11 cellular contexts compared by ENCODE assay signal in the genomic region with DNA sequence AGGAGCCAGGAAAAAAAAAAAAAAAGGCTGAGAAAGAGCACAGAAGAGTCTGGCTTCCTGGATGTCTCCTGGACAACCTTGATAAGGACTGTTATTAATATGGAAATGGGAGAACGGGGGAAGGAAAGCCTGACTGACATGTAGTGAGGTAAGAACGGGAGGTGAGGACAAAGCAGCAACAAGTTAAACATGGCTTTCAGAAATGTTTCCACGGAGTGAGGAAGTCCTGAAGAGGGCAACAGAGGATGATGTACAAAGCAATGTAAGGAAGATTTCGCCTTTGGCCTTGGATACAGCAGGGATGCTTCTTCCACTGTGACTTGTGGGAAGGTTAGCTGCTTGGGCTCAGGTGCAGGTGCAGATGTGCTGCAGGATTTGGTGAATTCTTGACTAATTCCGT. TPM values are rescaled to one million over a fixed set of nuclear protein-coding genes. Genes with fewer than 3 reads are reported as not detected.
DNase-seq lines count a peak whose midpoint lies in the region; ATAC-seq, FAIRE-seq and TF ChIP-seq lines count a peak whose summit lies in the region.
"Had no signal": no experiment of that assay in that cellular context is flagged by ENCODE, and none has a peak within 500 bp of the region (broad histone marks: within the 10 kb centered on the region; RNA-seq: fewer than 3 reads in every experiment).

No MANE protein-coding gene starts in this region.

- H3K27ac ChIP-seq in WERI-Rb-1 (no peak overlapping the region), keratinocyte (ENCODE audit: control insufficient read depth, insufficient read depth, low read length) (no peak overlapping the region)
- no peak overlapping the region for H3K27ac ChIP-seq in CD8-positive, alpha-beta T cell (ENCODE audit: low read depth, low read length)

- H3K4me2 ChIP-seq in keratinocyte (ENCODE audit: control insufficient read depth, extremely low read depth, insufficient read depth, low read depth, low read length), result no peak overlapping the region

- CTCF ChIA-PET in CD8-positive, alpha-beta T cell (lab: Charles Lee), result interaction anchor here (0.6 to 3.9 kb wide), 3 partner anchors 180 to 517 kb away, joined by 3 to 34 read pairs (median 5); no protein-coding TSS in a partner anchor

- peaks cover 5% of the 10 kb centered on the region for H3K4me1 Mint-ChIP-seq in CD8-positive, alpha-beta T cell (ENCODE audit: low read depth)

- H3K27me3 ChIP-seq in WERI-Rb-1 (ENCODE audit: insufficient read depth, low read depth, severe bottlenecking), result peaks cover 5% of the 10 kb centered on the region
- no peaks in the 10 kb centered on the region for H3K27me3 ChIP-seq in keratinocyte (ENCODE audit: control insufficient read depth, extremely low read depth, insufficient read depth, low read length)
- no peaks in the 10 kb centered on the region for H3K27me3 ChIP-seq in CD8-positive, alpha-beta T cell (ENCODE audit: insufficient read depth, low read length)

- no peaks in the 10 kb centered on the region for H3K9me3 Mint-ChIP-seq in CD8-positive, alpha-beta T cell
- H3K9me3 Mint-ChIP-seq: dendritic cell treated with granulocyte-macrophage colony-stimulating factor and Interleukin-4, amounts not matched to agents 40 ng/mL and 50 ng/mL, for 4 days had no signal

- no peak overlapping the region for H3K9ac ChIP-seq in keratinocyte (ENCODE audit: control insufficient read depth, extremely low read depth, insufficient read depth, low read length)

- H3K4me3 ChIP-seq in WERI-Rb-1 (ENCODE audit: low read depth, low read length), result no peak overlapping the region
- no peak overlapping the region for H3K4me3 ChIP-seq in keratinocyte (ENCODE audit: control insufficient read depth in 2 of 3, extremely low read depth in 1 of 3, insufficient read depth in 2 of 3, low read depth in 1 of 3, low read length in 3 of 3)
- no peak overlapping the region for H3K4me3 ChIP-seq in CD8-positive, alpha-beta T cell (ENCODE audit: low read depth, low read length)

- POLR2A ChIA-PET in CD8-positive, alpha-beta T cell (lab: Charles Lee), result no interaction called here

- no peaks in the 10 kb centered on the region for H4K20me1 ChIP-seq in keratinocyte (ENCODE audit: control insufficient read depth, extremely low read depth, insufficient read depth, low read length)

- no peak overlapping the region for H3K4me3 Mint-ChIP-seq in CD8-positive, alpha-beta T cell
- H3K4me3 Mint-ChIP-seq: activated CD8-positive, alpha-beta memory T cell treated with anti-CD3 and anti-CD28 coated beads, Interleukin-2, amount 10 ng/mL, durations not matched to agents 7 days and 5 days; dendritic cell treated with granulocyte-macrophage colony-stimulating factor and Interleukin-4, amounts not matched to agents 40 ng/mL and 50 ng/mL, for 4 days had no signal

- TF ChIP-seq CTCF in WERI-Rb-1 (IDR thresholded peaks at IDR 0.05; ENCODE audit: low read depth, low read length), result peak; percentile 23; the same call in 1 of the 2 replicates
- TF ChIP-seq CTCF in keratinocyte (optimal IDR thresholded peaks at IDR 0.05 in 1 of 3, IDR thresholded peaks at IDR 0.05 in 1 of 3, conservative IDR thresholded peaks at IDR 0.05 in 1 of 3; ENCODE audit: extremely low read depth in 1 of 3, insufficient read depth in 2 of 3, low read length in 3 of 3), result peak; percentile 21 to 61 (median 28)
- TF ChIP-seq CTCF in CD8-positive, alpha-beta T cell (IDR thresholded peaks at IDR 0.05), result no peak

- no peaks in the 10 kb centered on the region for H3K79me2 ChIP-seq in keratinocyte (ENCODE audit: control insufficient read depth, insufficient read depth, low read length)

- no peak overlapping the region for H3K27ac Mint-ChIP-seq in CD8-positive, alpha-beta T cell
- H3K27ac Mint-ChIP-seq: activated CD8-positive, alpha-beta memory T cell treated with anti-CD3 and anti-CD28 coated beads, Interleukin-2, amount 10 ng/mL, durations not matched to agents 7 days and 5 days; dendritic cell treated with granulocyte-macrophage colony-stimulating factor and Interleukin-4, amounts not matched to agents 40 ng/mL and 50 ng/mL, for 4 days had no signal

- no peaks in the 10 kb centered on the region for H3K4me1 ChIP-seq in keratinocyte (ENCODE audit: control insufficient read depth, extremely low read depth, insufficient read depth, low read length)
- no peaks in the 10 kb centered on the region for H3K4me1 ChIP-seq in CD8-positive, alpha-beta T cell (ENCODE audit: insufficient read depth, low read length)

- no peaks in the 10 kb centered on the region for H3K36me3 Mint-ChIP-seq in CD8-positive, alpha-beta T cell
- H3K36me3 Mint-ChIP-seq: activated CD8-positive, alpha-beta memory T cell treated with anti-CD3 and anti-CD28 coated beads, Interleukin-2, amount 10 ng/mL, durations not matched to agents 7 days and 5 days had no signal

- dilution Hi-C loops in keratinocyte (cut with MboI; ENCODE audit: extremely low pct_ligation_motif_present, low sequenced_read_pairs), result no loop called here

- ATAC-seq in CD8-positive, alpha-beta T cell, result no peak
- ATAC-seq: activated CD8-positive, alpha-beta memory T cell treated with anti-CD3 and anti-CD28 coated beads, Interleukin-2, amount 10 ng/mL, durations not matched to agents 7 days and 5 days had no signal

- peak; percentile 69 for FAIRE-seq in keratinocyte (lab: Jason Lieb, UNC)

- intact Hi-C loops in CD8-positive, alpha-beta T cell (cut with DNase I, micrococcal nuclease), result loop anchor here (5.0 to 10.0 kb wide), 2 partner anchors 181 to 699 kb away; no protein-coding TSS in a partner anchor

- no peaks in the 10 kb centered on the region for H3K36me3 ChIP-seq in WERI-Rb-1
- H3K36me3 ChIP-seq in keratinocyte (ENCODE audit: control insufficient read depth in 2 of 2, extremely low read depth in 1 of 2, insufficient read depth in 2 of 2, low read length in 2 of 2), result no peaks in the 10 kb centered on the region
- H3K36me3 ChIP-seq in CD8-positive, alpha-beta T cell (ENCODE audit: insufficient read depth, low read length), result no peaks in the 10 kb centered on the region

- peaks cover 11% of the 10 kb centered on the region for H3K27me3 Mint-ChIP-seq in CD8-positive, alpha-beta T cell (ENCODE audit: low read depth)
- H3K27me3 Mint-ChIP-seq: dendritic cell treated with granulocyte-macrophage colony-stimulating factor and Interleukin-4, amounts not matched to agents 40 ng/mL and 50 ng/mL, for 4 days had no signal

- no peaks in the 10 kb centered on the region for H3K9me1 ChIP-seq in keratinocyte (ENCODE audit: control insufficient read depth, extremely low read depth, insufficient read depth, low read length)

- H2AFZ ChIP-seq in keratinocyte (ENCODE audit: control insufficient read depth, low read length), result no peak overlapping the region

- H3K9me3 ChIP-seq in WERI-Rb-1 (ENCODE audit: severe bottlenecking) (no peaks in the 10 kb centered on the region), keratinocyte (ENCODE audit: control insufficient read depth, low read depth, low read length) (no peaks in the 10 kb centered on the region)
- no peaks in the 10 kb centered on the region for H3K9me3 ChIP-seq in CD8-positive, alpha-beta T cell (ENCODE audit: low read length)

- peak; percentile 62 for DNase-seq in COR-L47 (lab: John Stamatoyannopoulos, UW)
- peak; percentile 60 for DNase-seq in HT-29 (ENCODE audit: low spot score)
- DNase-seq in WERI-Rb-1, result no peak
- no peak for DNase-seq in keratinocyte (ENCODE audit: low read depth, low spot score)
- no peak for DNase-seq in activated effector memory CD4-positive, alpha-beta T cell treated with Interleukin-2 at 50 U/mL for 16 hours
- no peak for DNase-seq in T1000 (lab: John Stamatoyannopoulos, UW)
- no peak for DNase-seq in CD8-positive, alpha-beta T cell
- no peak for DNase-seq in iPS-NIHi11 (ENCODE audit: low spot score)
- DNase-seq: activated CD8-positive, alpha-beta memory T cell treated with anti-CD3 and anti-CD28 coated beads, Interleukin-2, amount 10 ng/mL, durations not matched to agents 7 days and 5 days; RPMI8226 had no signal

RNA-seq across cellular contexts. Expression of a gene that starts 11.9 kb away (rescaled TPM):
- 1.2 and 1.9 TPM in 2 replicates for total RNA-seq in HT-29 (2014; rRNA removed; shearing (Covaris generic))
- polyA plus RNA-seq in keratinocyte, result 6.6 to 10.6 TPM (median 7.6 TPM) in 3 replicates
- polyA plus RNA-seq in keratinocyte (2011; ENCODE audit: low read depth), result 14.5 TPM
- polyA plus RNA-seq in keratinocyte (2011; cell fraction: cytosol; rRNA removed), result 3.9 and 5.7 TPM in 2 replicates
- polyA plus RNA-seq in keratinocyte (2011; cell fraction: nucleus; rRNA removed), result 11.3 and 11.6 TPM in 2 replicates
- 9.9 and 18.8 TPM in 2 replicates for polyA plus RNA-seq in keratinocyte (2012; ENCODE audit: low replicate concordance)
- 8.1 to 17.3 TPM (median 8.8 TPM) in 3 replicates for polyA minus RNA-seq in keratinocyte
- polyA minus RNA-seq in keratinocyte (2011; cell fraction: cytosol; rRNA and poly(A)+ RNA removed), result 5.4 TPM
- 10.4 and 18.2 TPM in 2 replicates for polyA minus RNA-seq in keratinocyte (2011; cell fraction: nucleus; rRNA and poly(A)+ RNA removed)
- 10 to 100 TPM; 10.3 to 13.5 TPM for total RNA-seq in CD8-positive, alpha-beta T cell

RNA-seq across cellular contexts. Expression of a gene that starts 59.1 kb away (rescaled TPM):
- total RNA-seq in HT-29 (2014; rRNA removed; shearing (Covaris generic)), result 9.1 and 14.3 TPM in 2 replicates
- 19.6 to 29.2 TPM (median 27.9 TPM) in 3 replicates for polyA plus RNA-seq in keratinocyte
- polyA plus RNA-seq in keratinocyte (2011; ENCODE audit: low read depth), result 69.5 TPM
- 19.1 and 39.4 TPM in 2 replicates for polyA plus RNA-seq in keratinocyte (2011; cell fraction: cytosol; rRNA removed)
- polyA plus RNA-seq in keratinocyte (2011; cell fraction: nucleus; rRNA removed), result 11.3 and 12.9 TPM in 2 replicates
- polyA plus RNA-seq in keratinocyte (2012; ENCODE audit: low replicate concordance), result 15.9 and 22.2 TPM in 2 replicates
- polyA minus RNA-seq in keratinocyte, result 6.6 to 63.3 TPM (median 23.8 TPM) in 3 replicates
- 20.0 TPM for polyA minus RNA-seq in keratinocyte (2011; cell fraction: cytosol; rRNA and poly(A)+ RNA removed)
- polyA minus RNA-seq in keratinocyte (2011; cell fraction: nucleus; rRNA and poly(A)+ RNA removed), result 3.7 and 24.0 TPM in 2 replicates
- total RNA-seq in CD8-positive, alpha-beta T cell, result 10 to 100 TPM; 13.3 to 13.6 TPM

Comparison
In these comparisons a context has a peak if more than half of its experiments do, and no peak if none do; other contexts are left out.
1. DNase-seq: peak in COR-L47 (single experiment) and HT-29 (single experiment); none in WERI-Rb-1 (single experiment), keratinocyte (single experiment), activated effector memory CD4-positive, alpha-beta T cell treated with Interleukin-2 at 50 U/mL for 16 hours (single experiment), T1000 (single experiment), CD8-positive, alpha-beta T cell (0 of 7) and iPS-NIHi11 (single experiment).